1 cellular context compared by ENCODE assay signal in genomic region chr11:57294225-57295131, GRCh38.
TF ChIP-seq lines count a peak whose summit lies in the region.

No MANE protein-coding gene starts in this region.

TF ChIP-seq in GM23338, 12 proteins besides CTCF, POLR2A, EP300 and RAD21 (continued from another document):
- TF ChIP-seq, protein P1, sequence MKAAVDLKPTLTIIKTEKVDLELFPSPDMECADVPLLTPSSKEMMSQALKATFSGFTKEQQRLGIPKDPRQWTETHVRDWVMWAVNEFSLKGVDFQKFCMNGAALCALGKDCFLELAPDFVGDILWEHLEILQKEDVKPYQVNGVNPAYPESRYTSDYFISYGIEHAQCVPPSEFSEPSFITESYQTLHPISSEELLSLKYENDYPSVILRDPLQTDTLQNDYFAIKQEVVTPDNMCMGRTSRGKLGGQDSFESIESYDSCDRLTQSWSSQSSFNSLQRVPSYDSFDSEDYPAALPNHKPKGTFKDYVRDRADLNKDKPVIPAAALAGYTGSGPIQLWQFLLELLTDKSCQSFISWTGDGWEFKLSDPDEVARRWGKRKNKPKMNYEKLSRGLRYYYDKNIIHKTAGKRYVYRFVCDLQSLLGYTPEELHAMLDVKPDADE (IDR thresholded peaks at IDR 0.05), result no peak
- TF ChIP-seq POLR2AphosphoS5 (IDR thresholded peaks at IDR 0.05; ENCODE audit: low read depth) (no peak), ZNF114 (CRISPR knock-in tag; IDR thresholded peaks at IDR 0.05) (no peak), NANOG (IDR thresholded peaks at IDR 0.05; ENCODE audit: borderline replicate concordance) (no peak), ZNF331 (CRISPR knock-in tag; IDR thresholded peaks at IDR 0.05; ENCODE audit: low read depth) (no peak), EZH2 (IDR thresholded peaks at IDR 0.05; ENCODE audit: low read depth, unreplicated experiment) (no peak)
- TF ChIP-seq, protein P2, sequence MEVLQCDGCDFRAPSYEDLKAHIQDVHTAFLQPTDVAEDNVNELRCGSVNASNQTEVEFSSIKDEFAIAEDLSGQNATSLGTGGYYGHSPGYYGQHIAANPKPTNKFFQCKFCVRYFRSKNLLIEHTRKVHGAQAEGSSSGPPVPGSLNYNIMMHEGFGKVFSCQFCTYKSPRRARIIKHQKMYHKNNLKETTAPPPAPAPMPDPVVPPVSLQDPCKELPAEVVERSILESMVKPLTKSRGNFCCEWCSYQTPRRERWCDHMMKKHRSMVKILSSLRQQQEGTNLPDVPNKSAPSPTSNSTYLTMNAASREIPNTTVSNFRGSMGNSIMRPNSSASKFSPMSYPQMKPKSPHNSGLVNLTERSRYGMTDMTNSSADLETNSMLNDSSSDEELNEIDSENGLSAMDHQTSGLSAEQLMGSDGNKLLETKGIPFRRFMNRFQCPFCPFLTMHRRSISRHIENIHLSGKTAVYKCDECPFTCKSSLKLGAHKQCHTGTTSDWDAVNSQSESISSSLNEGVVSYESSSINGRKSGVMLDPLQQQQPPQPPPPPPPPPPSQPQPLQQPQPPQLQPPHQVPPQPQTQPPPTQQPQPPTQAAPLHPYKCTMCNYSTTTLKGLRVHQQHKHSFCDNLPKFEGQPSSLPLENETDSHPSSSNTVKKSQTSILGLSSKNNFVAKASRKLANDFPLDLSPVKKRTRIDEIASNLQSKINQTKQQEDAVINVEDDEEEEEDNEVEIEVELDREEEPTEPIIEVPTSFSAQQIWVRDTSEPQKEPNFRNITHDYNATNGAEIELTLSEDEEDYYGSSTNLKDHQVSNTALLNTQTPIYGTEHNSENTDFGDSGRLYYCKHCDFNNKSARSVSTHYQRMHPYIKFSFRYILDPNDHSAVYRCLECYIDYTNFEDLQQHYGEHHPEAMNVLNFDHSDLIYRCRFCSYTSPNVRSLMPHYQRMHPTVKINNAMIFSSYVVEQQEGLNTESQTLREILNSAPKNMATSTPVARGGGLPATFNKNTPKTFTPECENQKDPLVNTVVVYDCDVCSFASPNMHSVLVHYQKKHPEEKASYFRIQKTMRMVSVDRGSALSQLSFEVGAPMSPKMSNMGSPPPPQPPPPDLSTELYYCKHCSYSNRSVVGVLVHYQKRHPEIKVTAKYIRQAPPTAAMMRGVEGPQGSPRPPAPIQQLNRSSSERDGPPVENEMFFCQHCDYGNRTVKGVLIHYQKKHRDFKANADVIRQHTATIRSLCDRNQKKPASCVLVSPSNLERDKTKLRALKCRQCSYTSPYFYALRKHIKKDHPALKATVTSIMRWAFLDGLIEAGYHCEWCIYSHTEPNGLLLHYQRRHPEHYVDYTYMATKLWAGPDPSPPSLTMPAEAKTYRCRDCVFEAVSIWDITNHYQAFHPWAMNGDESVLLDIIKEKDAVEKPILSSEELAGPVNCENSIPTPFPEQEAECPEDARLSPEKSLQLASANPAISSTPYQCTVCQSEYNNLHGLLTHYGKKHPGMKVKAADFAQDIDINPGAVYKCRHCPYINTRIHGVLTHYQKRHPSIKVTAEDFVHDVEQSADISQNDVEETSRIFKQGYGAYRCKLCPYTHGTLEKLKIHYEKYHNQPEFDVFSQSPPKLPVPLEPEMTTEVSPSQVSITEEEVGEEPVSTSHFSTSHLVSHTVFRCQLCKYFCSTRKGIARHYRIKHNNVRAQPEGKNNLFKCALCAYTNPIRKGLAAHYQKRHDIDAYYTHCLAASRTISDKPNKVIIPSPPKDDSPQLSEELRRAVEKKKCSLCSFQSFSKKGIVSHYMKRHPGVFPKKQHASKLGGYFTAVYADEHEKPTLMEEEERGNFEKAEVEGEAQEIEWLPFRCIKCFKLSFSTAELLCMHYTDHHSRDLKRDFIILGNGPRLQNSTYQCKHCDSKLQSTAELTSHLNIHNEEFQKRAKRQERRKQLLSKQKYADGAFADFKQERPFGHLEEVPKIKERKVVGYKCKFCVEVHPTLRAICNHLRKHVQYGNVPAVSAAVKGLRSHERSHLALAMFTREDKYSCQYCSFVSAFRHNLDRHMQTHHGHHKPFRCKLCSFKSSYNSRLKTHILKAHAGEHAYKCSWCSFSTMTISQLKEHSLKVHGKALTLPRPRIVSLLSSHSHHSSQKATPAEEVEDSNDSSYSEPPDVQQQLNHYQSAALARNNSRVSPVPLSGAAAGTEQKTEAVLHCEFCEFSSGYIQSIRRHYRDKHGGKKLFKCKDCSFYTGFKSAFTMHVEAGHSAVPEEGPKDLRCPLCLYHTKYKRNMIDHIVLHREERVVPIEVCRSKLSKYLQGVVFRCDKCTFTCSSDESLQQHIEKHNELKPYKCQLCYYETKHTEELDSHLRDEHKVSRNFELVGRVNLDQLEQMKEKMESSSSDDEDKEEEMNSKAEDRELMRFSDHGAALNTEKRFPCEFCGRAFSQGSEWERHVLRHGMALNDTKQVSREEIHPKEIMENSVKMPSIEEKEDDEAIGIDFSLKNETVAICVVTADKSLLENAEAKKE (CRISPR knock-in tag; IDR thresholded peaks at IDR 0.05), result no peak
